ENCODE assay signal across 34 cellular contexts in the genomic region with DNA sequence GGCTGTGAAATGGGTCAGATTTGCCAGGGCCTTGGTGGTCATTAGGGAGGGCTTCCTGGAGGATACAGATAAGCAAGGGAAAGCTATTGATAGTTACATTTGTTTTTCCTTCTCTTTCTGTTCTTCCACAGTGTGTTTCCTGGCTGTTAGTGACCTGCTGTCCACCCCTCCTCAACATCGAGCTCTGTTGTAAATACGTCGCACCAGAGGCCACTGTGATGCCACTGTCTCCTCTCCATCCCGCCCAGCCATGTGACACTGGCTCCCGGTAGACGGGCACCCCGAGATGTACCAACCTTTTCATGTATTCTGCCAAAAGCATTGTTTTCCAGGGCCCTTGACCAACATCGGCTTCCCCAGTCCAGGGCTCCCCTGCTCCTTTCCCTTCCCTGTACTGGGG. TPM values are rescaled to one million over a fixed set of nuclear protein-coding genes. Genes with fewer than 3 reads are reported as not detected.
"Had no signal": no experiment of that assay in that cellular context is flagged by ENCODE, and none has a peak within 500 bp of the region (broad histone marks: within the 10 kb centered on the region; RNA-seq: fewer than 3 reads in every experiment).

No MANE protein-coding gene starts in this region.

- H3K27me3 Mint-ChIP-seq: activated CD4-positive, alpha-beta memory T cell treated with anti-CD3 and anti-CD28 coated beads for 36 hours; activated CD4-positive, alpha-beta T cell treated with anti-CD3 and anti-CD28 coated beads for 36 hours; activated CD4-positive, alpha-beta T cell treated with anti-CD3 and anti-CD28 coated beads, Interleukin-2, amount 10 ng/mL, durations not matched to agents 24 days and 14 days; activated CD8-positive, alpha-beta memory T cell treated with anti-CD3 and anti-CD28 coated beads, Interleukin-2, amount 10 ng/mL, durations not matched to agents 7 days and 5 days; activated naive CD8-positive, alpha-beta T cell; dendritic cell treated with granulocyte-macrophage colony-stimulating factor and Interleukin-4, amounts not matched to agents 40 ng/mL and 50 ng/mL, for 4 days; effector memory CD8-positive, alpha-beta T cell had no signal

- H3K27me3 ChIP-seq: adrenal gland, breast epithelium, cardiac muscle cell had no signal

- H3K9me3 Mint-ChIP-seq: activated CD4-positive, alpha-beta memory T cell treated with anti-CD3 and anti-CD28 coated beads for 36 hours; activated CD4-positive, alpha-beta T cell treated with anti-CD3 and anti-CD28 coated beads, Interleukin-2, amount 10 ng/mL, durations not matched to agents 24 days and 14 days; activated naive CD4-positive, alpha-beta T cell treated with anti-CD3 and anti-CD28 coated beads for 36 hours; activated T-helper 1 cell treated with anti-CD3 and anti-CD28 coated beads, Interleukin-12 subunit alpha, Interleukin-12 subunit beta, Interleukin-2, Interleukin-4 antibody, amounts not matched to agents 30 ng/mL and 10 ng/mL and 1 ng/mL, durations not matched to agents 14 hours and 24 hours and 36 hours; activated T-helper 2 cell treated with anti-CD3 and anti-CD28 coated beads, Interferon-gamma antibody, Interleukin-2, Interleukin-4, amounts not matched to agents 10 μg/mL and 5 μg/mL and 100 μg/mL, durations not matched to agents 14 hours and 24 hours and 36 hours; brain; dendritic cell treated with granulocyte-macrophage colony-stimulating factor and Interleukin-4, amounts not matched to agents 40 ng/mL and 50 ng/mL, for 4 days; effector memory CD8-positive, alpha-beta T cell had no signal

- ATAC-seq: activated CD4-positive, alpha-beta T cell treated with anti-CD3 and anti-CD28 coated beads for 36 hours; activated CD8-positive, alpha-beta memory T cell treated with anti-CD3 and anti-CD28 coated beads, Interleukin-2, amount 10 ng/mL, durations not matched to agents 7 days and 5 days; activated CD8-positive, alpha-beta T cell treated with anti-CD3 and anti-CD28 coated beads, Interleukin-2, amount 10 ng/mL, durations not matched to agents 7 days and 5 days; effector memory CD8-positive, alpha-beta T cell had no signal

- H3K4me1 ChIP-seq: adrenal gland, breast epithelium had no signal

- H3K4me3 Mint-ChIP-seq: activated CD4-positive, alpha-beta memory T cell treated with anti-CD3 and anti-CD28 coated beads for 36 hours; activated CD4-positive, alpha-beta T cell treated with anti-CD3 and anti-CD28 coated beads for 36 hours; activated CD4-positive, alpha-beta T cell treated with anti-CD3 and anti-CD28 coated beads, Interleukin-2, amount 10 ng/mL, durations not matched to agents 24 days and 14 days; activated CD8-positive, alpha-beta memory T cell treated with anti-CD3 and anti-CD28 coated beads, Interleukin-2, amount 10 ng/mL, durations not matched to agents 7 days and 5 days; activated CD8-positive, alpha-beta T cell treated with anti-CD3 and anti-CD28 coated beads, Interleukin-2, amount 10 ng/mL, durations not matched to agents 7 days and 5 days; activated naive CD4-positive, alpha-beta T cell treated with anti-CD3 and anti-CD28 coated beads for 36 hours; activated naive CD8-positive, alpha-beta T cell; activated T-helper 1 cell treated with anti-CD3 and anti-CD28 coated beads, Interleukin-12 subunit alpha, Interleukin-12 subunit beta, Interleukin-2, Interleukin-4 antibody, amounts not matched to agents 30 ng/mL and 10 ng/mL and 1 ng/mL, durations not matched to agents 14 hours and 24 hours and 36 hours; brain; dendritic cell treated with granulocyte-macrophage colony-stimulating factor and Interleukin-4, amounts not matched to agents 40 ng/mL and 50 ng/mL, for 4 days; effector memory CD8-positive, alpha-beta T cell had no signal

- H3K9me3 ChIP-seq: adrenal gland, breast epithelium had no signal

- H3K27ac ChIP-seq: adrenal gland, breast epithelium, cardiac muscle cell, coronary artery, epithelial cell of prostate had no signal

- H3K27ac Mint-ChIP-seq: activated CD4-positive, alpha-beta memory T cell treated with anti-CD3 and anti-CD28 coated beads for 36 hours; activated CD4-positive, alpha-beta T cell treated with anti-CD3 and anti-CD28 coated beads for 36 hours; activated CD4-positive, alpha-beta T cell treated with anti-CD3 and anti-CD28 coated beads, Interleukin-2, amount 10 ng/mL, durations not matched to agents 24 days and 14 days; activated CD8-positive, alpha-beta memory T cell treated with anti-CD3 and anti-CD28 coated beads, Interleukin-2, amount 10 ng/mL, durations not matched to agents 7 days and 5 days; activated CD8-positive, alpha-beta T cell treated with anti-CD3 and anti-CD28 coated beads, Interleukin-2, amount 10 ng/mL, durations not matched to agents 7 days and 5 days; activated naive CD4-positive, alpha-beta T cell treated with anti-CD3 and anti-CD28 coated beads for 36 hours; activated naive CD8-positive, alpha-beta T cell; activated T-helper 1 cell treated with anti-CD3 and anti-CD28 coated beads, Interleukin-12 subunit alpha, Interleukin-12 subunit beta, Interleukin-2, Interleukin-4 antibody, amounts not matched to agents 30 ng/mL and 10 ng/mL and 1 ng/mL, durations not matched to agents 14 hours and 24 hours and 36 hours; activated T-helper 2 cell treated with anti-CD3 and anti-CD28 coated beads, Interferon-gamma antibody, Interleukin-2, Interleukin-4, amounts not matched to agents 10 μg/mL and 5 μg/mL and 100 μg/mL, durations not matched to agents 14 hours and 24 hours and 36 hours; dendritic cell treated with granulocyte-macrophage colony-stimulating factor and Interleukin-4, amounts not matched to agents 40 ng/mL and 50 ng/mL, for 4 days had no signal

- H3K4me3 ChIP-seq: adrenal gland, breast epithelium, cardiac muscle cell, coronary artery had no signal

- H3K4me1 Mint-ChIP-seq: activated CD4-positive, alpha-beta T cell treated with anti-CD3 and anti-CD28 coated beads for 36 hours; activated CD4-positive, alpha-beta T cell treated with anti-CD3 and anti-CD28 coated beads, Interleukin-2, amount 10 ng/mL, durations not matched to agents 24 days and 14 days; activated CD8-positive, alpha-beta memory T cell treated with anti-CD3 and anti-CD28 coated beads, Interleukin-2, amount 10 ng/mL, durations not matched to agents 7 days and 5 days had no signal

- FAIRE-seq: frontal cortex had no signal

- DNase-seq: activated CD4-positive, alpha-beta memory T cell treated with anti-CD3 and anti-CD28 coated beads for 36 hours; activated CD4-positive, alpha-beta T cell treated with anti-CD3 and anti-CD28 coated beads for 36 hours; activated CD4-positive, alpha-beta T cell treated with anti-CD3 and anti-CD28 coated beads, Interleukin-2, amount 10 ng/mL, durations not matched to agents 24 days and 14 days; activated CD4-positive, CD25-positive, alpha-beta regulatory T cell; activated CD4-positive, CD25-positive, alpha-beta regulatory T cell treated with anti-CD3 and anti-CD28 coated beads, Interleukin-2, amount 50 U/mL, for 72 hours; activated CD8-positive, alpha-beta memory T cell treated with anti-CD3 and anti-CD28 coated beads, Interleukin-2, amount 10 ng/mL, durations not matched to agents 7 days and 5 days; activated CD8-positive, alpha-beta memory T cell treated with anti-CD3 and anti-CD28 coated beads, Interleukin-2, amount 50 U/mL, for 4 hours; activated CD8-positive, alpha-beta T cell treated with anti-CD3 and anti-CD28 coated beads, Interleukin-2, amount 10 ng/mL, durations not matched to agents 7 days and 5 days; activated effector memory CD4-positive, alpha-beta T cell treated with anti-CD3 and anti-CD28 coated beads, Interleukin-2, amount 50 U/mL, for 16 hours; activated naive CD4-positive, alpha-beta T cell treated with anti-CD3 and anti-CD28 coated beads for 36 hours; activated T-cell treated with anti-CD3 and anti-CD28 coated beads, Interleukin-2, amount 50 U/mL, for 1 hour; activated T-cell treated with anti-CD3 and anti-CD28 coated beads, Interleukin-2, amount 50 U/mL, for 48 hours; adrenal gland; amygdala; aorta; central memory CD4-positive, alpha-beta T cell; cerebellar nuclear complex; effector CD4-positive, alpha-beta T cell; effector memory CD8-positive, alpha-beta T cell; foreskin fibroblast; head of caudate nucleus; T-helper 2 cell had no signal

RNA-seq across cellular contexts. Expression of gene P4HA3, which starts 58.1 kb away (rescaled TPM):
- total RNA-seq: activated CD4-positive, alpha-beta memory T cell treated with anti-CD3 and anti-CD28 coated beads for 36 hours; activated CD4-positive, alpha-beta T cell treated with anti-CD3 and anti-CD28 coated beads for 36 hours; activated CD4-positive, alpha-beta T cell treated with anti-CD3 and anti-CD28 coated beads, Interleukin-2, amount 10 ng/mL, durations not matched to agents 24 days and 14 days; activated CD8-positive, alpha-beta memory T cell treated with anti-CD3 and anti-CD28 coated beads for 36 hours; activated CD8-positive, alpha-beta memory T cell treated with anti-CD3 and anti-CD28 coated beads, Interleukin-2, amount 10 ng/mL, durations not matched to agents 7 days and 5 days; activated CD8-positive, alpha-beta T cell treated with anti-CD3 and anti-CD28 coated beads, Interleukin-2, amount 10 ng/mL, durations not matched to agents 7 days and 5 days; activated naive CD4-positive, alpha-beta T cell treated with anti-CD3 and anti-CD28 coated beads for 36 hours; activated T-helper 1 cell treated with anti-CD3 and anti-CD28 coated beads, Interleukin-12 subunit alpha, Interleukin-12 subunit beta, Interleukin-2, Interleukin-4 antibody, amounts not matched to agents 30 ng/mL and 10 ng/mL and 1 ng/mL, durations not matched to agents 14 hours and 24 hours and 36 hours; activated T-helper 2 cell treated with anti-CD3 and anti-CD28 coated beads, Interferon-gamma antibody, Interleukin-2, Interleukin-4, amounts not matched to agents 10 μg/mL and 5 μg/mL and 100 μg/mL, durations not matched to agents 14 hours and 24 hours and 36 hours; cardiac muscle cell; T-helper 1 cell treated with Interleukin-12 subunit alpha and Interleukin-12 subunit beta and Interleukin-4 antibody, amounts not matched to agents 30 ng/mL and 1 ng/mL, for 36 hours had no signal
